Comparison of ENCODE assay signal across 2 cellular contexts in the genomic region with DNA sequence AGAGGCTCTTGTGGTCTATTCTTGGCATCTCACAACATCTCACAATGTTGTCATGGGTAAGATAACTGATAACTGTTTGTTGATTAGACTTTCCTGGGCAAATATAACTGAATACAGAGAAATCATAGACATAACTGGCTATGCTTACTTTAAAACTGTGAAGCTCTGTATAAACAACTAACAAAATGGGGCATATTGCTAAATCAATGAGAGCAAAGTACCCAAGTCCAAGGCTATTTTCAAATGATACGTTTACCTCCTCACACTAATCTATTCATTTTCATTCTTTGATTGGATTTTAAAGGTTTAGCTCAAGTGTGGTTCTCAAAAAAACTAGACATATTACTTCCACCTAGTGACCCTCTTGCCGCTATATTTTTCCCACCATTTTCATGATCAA.
A peak's percentile ranks its signal among the peaks of the same experiment; 100 is the strongest.
TF ChIP-seq lines count a peak whose summit lies in the region.

No MANE protein-coding gene starts in this region.

TF ChIP-seq in liver, 16 proteins besides CTCF, POLR2A, EP300 and RAD21 (continued from another document):
- TF ChIP-seq, protein P1, sequence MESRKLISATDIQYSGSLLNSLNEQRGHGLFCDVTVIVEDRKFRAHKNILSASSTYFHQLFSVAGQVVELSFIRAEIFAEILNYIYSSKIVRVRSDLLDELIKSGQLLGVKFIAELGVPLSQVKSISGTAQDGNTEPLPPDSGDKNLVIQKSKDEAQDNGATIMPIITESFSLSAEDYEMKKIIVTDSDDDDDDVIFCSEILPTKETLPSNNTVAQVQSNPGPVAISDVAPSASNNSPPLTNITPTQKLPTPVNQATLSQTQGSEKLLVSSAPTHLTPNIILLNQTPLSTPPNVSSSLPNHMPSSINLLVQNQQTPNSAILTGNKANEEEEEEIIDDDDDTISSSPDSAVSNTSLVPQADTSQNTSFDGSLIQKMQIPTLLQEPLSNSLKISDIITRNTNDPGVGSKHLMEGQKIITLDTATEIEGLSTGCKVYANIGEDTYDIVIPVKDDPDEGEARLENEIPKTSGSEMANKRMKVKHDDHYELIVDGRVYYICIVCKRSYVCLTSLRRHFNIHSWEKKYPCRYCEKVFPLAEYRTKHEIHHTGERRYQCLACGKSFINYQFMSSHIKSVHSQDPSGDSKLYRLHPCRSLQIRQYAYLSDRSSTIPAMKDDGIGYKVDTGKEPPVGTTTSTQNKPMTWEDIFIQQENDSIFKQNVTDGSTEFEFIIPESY (IDR thresholded peaks at IDR 0.05) = no peak
- TF ChIP-seq TAF1 (conservative IDR thresholded peaks at IDR 0.05) = no peak
- TF ChIP-seq NR2F2 (IDR thresholded peaks at IDR 0.05) = no peak
- TF ChIP-seq, protein P2, sequence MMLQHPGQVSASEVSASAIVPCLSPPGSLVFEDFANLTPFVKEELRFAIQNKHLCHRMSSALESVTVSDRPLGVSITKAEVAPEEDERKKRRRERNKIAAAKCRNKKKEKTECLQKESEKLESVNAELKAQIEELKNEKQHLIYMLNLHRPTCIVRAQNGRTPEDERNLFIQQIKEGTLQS (IDR thresholded peaks at IDR 0.05) = no peak
- TF ChIP-seq, protein P3, sequence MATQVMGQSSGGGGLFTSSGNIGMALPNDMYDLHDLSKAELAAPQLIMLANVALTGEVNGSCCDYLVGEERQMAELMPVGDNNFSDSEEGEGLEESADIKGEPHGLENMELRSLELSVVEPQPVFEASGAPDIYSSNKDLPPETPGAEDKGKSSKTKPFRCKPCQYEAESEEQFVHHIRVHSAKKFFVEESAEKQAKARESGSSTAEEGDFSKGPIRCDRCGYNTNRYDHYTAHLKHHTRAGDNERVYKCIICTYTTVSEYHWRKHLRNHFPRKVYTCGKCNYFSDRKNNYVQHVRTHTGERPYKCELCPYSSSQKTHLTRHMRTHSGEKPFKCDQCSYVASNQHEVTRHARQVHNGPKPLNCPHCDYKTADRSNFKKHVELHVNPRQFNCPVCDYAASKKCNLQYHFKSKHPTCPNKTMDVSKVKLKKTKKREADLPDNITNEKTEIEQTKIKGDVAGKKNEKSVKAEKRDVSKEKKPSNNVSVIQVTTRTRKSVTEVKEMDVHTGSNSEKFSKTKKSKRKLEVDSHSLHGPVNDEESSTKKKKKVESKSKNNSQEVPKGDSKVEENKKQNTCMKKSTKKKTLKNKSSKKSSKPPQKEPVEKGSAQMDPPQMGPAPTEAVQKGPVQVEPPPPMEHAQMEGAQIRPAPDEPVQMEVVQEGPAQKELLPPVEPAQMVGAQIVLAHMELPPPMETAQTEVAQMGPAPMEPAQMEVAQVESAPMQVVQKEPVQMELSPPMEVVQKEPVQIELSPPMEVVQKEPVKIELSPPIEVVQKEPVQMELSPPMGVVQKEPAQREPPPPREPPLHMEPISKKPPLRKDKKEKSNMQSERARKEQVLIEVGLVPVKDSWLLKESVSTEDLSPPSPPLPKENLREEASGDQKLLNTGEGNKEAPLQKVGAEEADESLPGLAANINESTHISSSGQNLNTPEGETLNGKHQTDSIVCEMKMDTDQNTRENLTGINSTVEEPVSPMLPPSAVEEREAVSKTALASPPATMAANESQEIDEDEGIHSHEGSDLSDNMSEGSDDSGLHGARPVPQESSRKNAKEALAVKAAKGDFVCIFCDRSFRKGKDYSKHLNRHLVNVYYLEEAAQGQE (IDR thresholded peaks at IDR 0.05) = no peak
- TF ChIP-seq, protein P4, sequence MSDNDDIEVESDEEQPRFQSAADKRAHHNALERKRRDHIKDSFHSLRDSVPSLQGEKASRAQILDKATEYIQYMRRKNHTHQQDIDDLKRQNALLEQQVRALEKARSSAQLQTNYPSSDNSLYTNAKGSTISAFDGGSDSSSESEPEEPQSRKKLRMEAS (IDR thresholded peaks at IDR 0.05) = no peak
- TF ChIP-seq GABPA (IDR thresholded peaks at IDR 0.05 in 1 of 2, conservative IDR thresholded peaks at IDR 0.05 in 1 of 2) = no peak
- TF ChIP-seq HNF4G (IDR thresholded peaks at IDR 0.05) = peak; percentile 30
TF ChIP-seq in liver: peak in this region for 5.

TF ChIP-seq in HepG2, 621 proteins besides CTCF, POLR2A, EP300 and RAD21 (continued from another document):
- TF ChIP-seq ZNF235 (CRISPR knock-in tag; IDR thresholded peaks at IDR 0.05; ENCODE audit: borderline replicate concordance) = no peak
- no peak for TF ChIP-seq SIX4 (CRISPR knock-in tag; IDR thresholded peaks at IDR 0.05)
- no peak for TF ChIP-seq FOXK2 (IDR thresholded peaks at IDR 0.05)
- TF ChIP-seq ZNF274 (CRISPR knock-in tag; IDR thresholded peaks at IDR 0.05) = no peak
- TF ChIP-seq SMAD1 (CRISPR knock-in tag; IDR thresholded peaks at IDR 0.05; ENCODE audit: borderline replicate concordance, low read depth) = no peak
